32 cellular contexts compared by ENCODE assay signal in genomic region chr6:126723541-126724170, GRCh38.
"Had no signal": no experiment of that assay in that cellular context is flagged by ENCODE, and none has a peak within 500 bp of the region (broad histone marks: within the 10 kb centered on the region; RNA-seq: fewer than 3 reads in every experiment).

No MANE protein-coding gene starts in this region.

- H3K27ac ChIP-seq: ascending aorta, esophagus squamous epithelium, gastroesophageal sphincter, left lung, lower lobe of right lung, neural progenitor cell, parathyroid adenoma, right atrium auricular region, upper lobe of left lung had no signal

- H3K9me3 ChIP-seq: esophagus squamous epithelium, gastroesophageal sphincter had no signal

- H3K9ac ChIP-seq: neural progenitor cell, parathyroid adenoma had no signal

- H3K4me1 ChIP-seq: ascending aorta, esophagus squamous epithelium, left lung, lower lobe of right lung, neural progenitor cell, parathyroid adenoma, right atrium auricular region, upper lobe of left lung had no signal

- H3K4me3 ChIP-seq: ascending aorta, esophagus squamous epithelium, gastroesophageal sphincter, left lung, lower lobe of right lung, neural progenitor cell, right atrium auricular region, smooth muscle cell, upper lobe of left lung had no signal

- DNase-seq: activated CD4-positive, alpha-beta memory T cell treated with anti-CD3 and anti-CD28 coated beads for 36 hours; activated CD4-positive, alpha-beta T cell treated with anti-CD3 and anti-CD28 coated beads, Interleukin-2, amount 10 ng/mL, durations not matched to agents 24 days and 14 days; activated CD4-positive, CD25-positive, alpha-beta regulatory T cell treated with anti-CD3 and anti-CD28 coated beads, Interleukin-2, amount 50 U/mL, for 72 hours; activated CD8-positive, alpha-beta memory T cell treated with anti-CD3 and anti-CD28 coated beads, Interleukin-2, amount 50 U/mL, for 4 hours; activated effector memory CD4-positive, alpha-beta T cell treated with anti-CD3 and anti-CD28 coated beads, Interleukin-2, amount 50 U/mL, for 16 hours; activated naive CD4-positive, alpha-beta T cell treated with anti-CD3 and anti-CD28 coated beads for 36 hours; activated naive CD8-positive, alpha-beta T cell treated with anti-CD3 and anti-CD28 coated beads for 36 hours; activated T-cell treated with anti-CD3 and anti-CD28 coated beads, Interleukin-2, amount 50 U/mL, for 1 hour; cortex of kidney; endodermal cell; esophagus squamous epithelium; head of caudate nucleus; kidney glomerular epithelial cell; left lung; lower lobe of right lung; mesenchymal stem cell; natural killer cell; occipital lobe; stimulated activated CD4-positive, alpha-beta T cell treated with anti-CD3 and anti-CD28 coated beads, Interleukin-1b, Interleukin-23, amount 100 ng/mL, for 48 hours; stimulated activated CD4-positive, alpha-beta T cell treated with anti-CD3 and anti-CD28 coated beads, Interleukin-4, amount 100 ng/mL, for 4 hours; stimulated activated CD8-positive, alpha-beta memory T cell treated with anti-CD3 and anti-CD28 coated beads, Interleukin-4, amount 100 ng/mL, for 48 hours; stimulated activated naive CD8-positive, alpha-beta T cell treated with anti-CD3 and anti-CD28 coated beads, Interleukin-15, amount 100 ng/mL, for 72 hours; substantia nigra; T-helper 17 cell; T1000 had no signal

- H3K27me3 ChIP-seq: ascending aorta, esophagus squamous epithelium, gastroesophageal sphincter, left lung, neural progenitor cell, right atrium auricular region, upper lobe of left lung had no signal

- H3K36me3 ChIP-seq: ascending aorta, esophagus squamous epithelium, gastroesophageal sphincter, left lung, lower lobe of right lung, neural progenitor cell, right atrium auricular region, upper lobe of left lung had no signal
